In the genomic region with DNA sequence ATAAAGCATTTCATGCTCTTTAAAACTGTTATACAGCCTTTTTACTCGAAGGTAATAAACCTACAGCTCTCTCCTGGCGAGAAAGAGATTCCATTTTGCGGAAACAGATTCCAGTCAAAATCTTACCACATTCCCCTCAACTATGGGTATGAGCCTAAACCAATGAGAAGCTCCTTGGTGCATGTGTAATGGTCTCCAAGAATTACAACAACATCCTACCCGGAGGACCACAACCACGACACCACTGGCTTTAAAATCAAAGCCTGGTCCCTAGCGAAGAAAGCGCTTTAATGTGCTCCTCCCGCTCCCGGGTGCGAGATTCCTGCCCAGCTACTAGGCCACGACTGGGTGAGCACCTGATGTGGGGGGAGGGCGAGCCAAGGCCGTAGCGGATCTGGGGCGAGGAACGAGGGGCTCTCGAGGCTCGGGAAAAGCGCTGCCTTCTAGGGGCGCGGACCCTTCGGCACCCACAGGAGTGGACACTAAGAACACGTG, we compare ENCODE assay signal across 8 cellular contexts. TPM values are rescaled to one million over a fixed set of nuclear protein-coding genes. Genes with fewer than 3 reads are reported as not detected.
A peak's percentile ranks its signal among the peaks of the same experiment; 100 is the strongest.
DNase-seq lines count a peak whose midpoint lies in the region; ATAC-seq and TF ChIP-seq lines count a peak whose summit lies in the region.

No MANE protein-coding gene starts in this region.

- H3K9me3 Mint-ChIP-seq in activated CD4-positive, alpha-beta T cell treated with anti-CD3 and anti-CD28 coated beads for 36 hours (ENCODE audit: low read depth), result no peaks in the 10 kb centered on the region

- CTCF ChIA-PET in activated CD4-positive, alpha-beta T cell treated with anti-CD3 and anti-CD28 coated beads for 36 hours (lab: Charles Lee), result interaction anchor here (0.6 to 7.0 kb wide), 15 partner anchors 9 to 303 kb away, joined by 3 to 47 read pairs (median 5); a partner anchor contains a TSS

- no peak for TF ChIP-seq CTCF in VCaP (conservative IDR thresholded peaks at IDR 0.05)

- no peaks in the 10 kb centered on the region for H3K9me3 ChIP-seq in esophagus (ENCODE audit: control insufficient read depth in 2 of 2, insufficient read depth in 1 of 2, low read depth in 1 of 2, low read length in 1 of 2)

- peak; percentile 16 for ATAC-seq in activated CD4-positive, alpha-beta T cell treated with anti-CD3 and anti-CD28 coated beads for 36 hours
- peak; percentile 7 for ATAC-seq in HG03432 (IDR thresholded peaks at IDR 0.05; ENCODE audit: unreplicated experiment)
- ATAC-seq in GM18511 (IDR thresholded peaks at IDR 0.05; ENCODE audit: unreplicated experiment), result no peak

- H3K27ac ChIP-seq in VCaP (peak overlapping the region; percentile 87), esophagus (ENCODE audit: low read depth in 2 of 2, low read length in 1 of 2) (peak overlapping the region; percentile 81 to 93)

- intact Hi-C loops in activated CD4-positive, alpha-beta T cell treated with anti-CD3 and anti-CD28 coated beads for 36 hours (cut with DNase I, micrococcal nuclease), result loop anchor here (1.0 to 5.0 kb wide), 8 partner anchors 27 to 935 kb away; a partner anchor contains a TSS

- H3K36me3 Mint-ChIP-seq in activated CD4-positive, alpha-beta T cell treated with anti-CD3 and anti-CD28 coated beads for 36 hours (ENCODE audit: low read depth), result peaks cover 34% of the 10 kb centered on the region

- H3K4me1 Mint-ChIP-seq in activated CD4-positive, alpha-beta T cell treated with anti-CD3 and anti-CD28 coated beads for 36 hours, result peaks cover 43% of the 10 kb centered on the region

- POLR2A ChIA-PET in activated CD4-positive, alpha-beta T cell treated with anti-CD3 and anti-CD28 coated beads for 36 hours (lab: Charles Lee), result interaction anchor here (0.9 to 2.1 kb wide), 4 partner anchors 12 to 296 kb away, joined by 3 to 6 read pairs (median 4); a partner anchor contains a TSS

- H3K4me3 ChIP-seq in esophagus (ENCODE audit: low read depth in 1 of 2, low read length in 2 of 2), result peak overlapping the region; percentile 97 to 98

- WGBS in esophagus, 2 donors, result 1 to 2% methylated on average over 23 of the region's 23 CpGs

- H3K27me3 ChIP-seq in esophagus (ENCODE audit: control insufficient read depth in 1 of 2, insufficient read depth in 2 of 2, low read length in 2 of 2), result no peaks in the 10 kb centered on the region

- no peaks in the 10 kb centered on the region for H3K27me3 Mint-ChIP-seq in activated CD4-positive, alpha-beta T cell treated with anti-CD3 and anti-CD28 coated beads for 36 hours

- H3K4me1 ChIP-seq in esophagus (ENCODE audit: control insufficient read depth in 2 of 2, insufficient read depth in 2 of 2, low read length in 1 of 2), result no peaks in the 10 kb centered on the region

- DNase-seq in activated CD4-positive, alpha-beta T cell treated with anti-CD3 and anti-CD28 coated beads for 36 hours, result peak; percentile 47
- DNase-seq in activated CD4-positive, alpha-beta T cell treated with anti-CD3 and anti-CD28 coated beads for 1 hour, result no peak
- DNase-seq in myocyte (ENCODE audit: low read depth) (peak; percentile 44), NCI-H1048 (lab: John Stamatoyannopoulos, UW) (no peak)

- no peaks in the 10 kb centered on the region for H3K36me3 ChIP-seq in esophagus (ENCODE audit: control insufficient read depth in 2 of 2, insufficient read depth in 2 of 2, low read length in 1 of 2)

- peak overlapping the region; percentile 94 for H3K27ac Mint-ChIP-seq in activated CD4-positive, alpha-beta T cell treated with anti-CD3 and anti-CD28 coated beads for 36 hours

- peak overlapping the region; percentile 96 for H3K4me3 Mint-ChIP-seq in activated CD4-positive, alpha-beta T cell treated with anti-CD3 and anti-CD28 coated beads for 36 hours

RNA-seq across cellular contexts. Expression of a gene that starts 0.8 kb away (rescaled TPM):
- 100 to 1,000 TPM; 132 to 143 TPM for total RNA-seq in activated CD4-positive, alpha-beta T cell treated with anti-CD3 and anti-CD28 coated beads for 36 hours
- 10 to 100 TPM; 18.7 to 24.7 TPM for polyA plus RNA-seq in esophagus
- 74.7 and 127 TPM in 2 replicates for total RNA-seq in myocyte
- polyA plus RNA-seq in myocyte (2012), result 39.4 TPM

RNA-seq across cellular contexts. Expression of a gene that starts 13.3 kb away (rescaled TPM):
- 10 to 100 TPM; 35.6 to 41.5 TPM for total RNA-seq in activated CD4-positive, alpha-beta T cell treated with anti-CD3 and anti-CD28 coated beads for 36 hours
- 10 to 100 TPM; 38.2 to 50.7 TPM for polyA plus RNA-seq in esophagus
- 79.1 and 79.7 TPM in 2 replicates for total RNA-seq in myocyte
- polyA plus RNA-seq in myocyte (2012), result 55.0 TPM

RNA-seq across cellular contexts. Expression of a gene that starts 26.6 kb away (rescaled TPM):
- 10 to 100 TPM; 11.9 to 18.4 TPM for total RNA-seq in activated CD4-positive, alpha-beta T cell treated with anti-CD3 and anti-CD28 coated beads for 36 hours
- 10 to 100 TPM in 1 of 2 donors, 1 to 10 TPM in 1; 3.6 to 10.2 TPM for polyA plus RNA-seq in esophagus
- total RNA-seq in myocyte, result 20.8 and 24.1 TPM in 2 replicates
- 24.0 TPM for polyA plus RNA-seq in myocyte (2012)

RNA-seq across cellular contexts. Expression of a gene that starts 26.7 kb away (rescaled TPM):
- 100 to 1,000 TPM in 1 of 2 experiments, 10 to 100 TPM in 1; 96.9 to 108 TPM for total RNA-seq in activated CD4-positive, alpha-beta T cell treated with anti-CD3 and anti-CD28 coated beads for 36 hours
- polyA plus RNA-seq in esophagus, result 100 to 1,000 TPM; 126 to 151 TPM
- 111 and 133 TPM in 2 replicates for total RNA-seq in myocyte
- 111 TPM for polyA plus RNA-seq in myocyte (2012)

RNA-seq across cellular contexts. Expression of a gene that starts 34.3 kb away (rescaled TPM):
- total RNA-seq in activated CD4-positive, alpha-beta T cell treated with anti-CD3 and anti-CD28 coated beads for 36 hours, result under 1 TPM in 1 of 2 experiments, not detected in 1; 0.11 TPM
- under 1 TPM in 1 of 2 donors, not detected in 1; 0.02 TPM for polyA plus RNA-seq in esophagus
- 1.8 and 2.8 TPM in 2 replicates for total RNA-seq in myocyte
- polyA plus RNA-seq in myocyte (2012), result 3.5 TPM

Comparison
In these comparisons a context has a peak if more than half of its experiments do, and no peak if none do; other contexts are left out.
1. DNase-seq: peak in activated CD4-positive, alpha-beta T cell treated with anti-CD3 and anti-CD28 coated beads for 36 hours (single experiment) and myocyte (single experiment); none in activated CD4-positive, alpha-beta T cell treated with anti-CD3 and anti-CD28 coated beads for 1 hour (single experiment) and NCI-H1048 (single experiment).